In genomic region chr9:36151306-36152210, GRCh38 we compare ENCODE assay signal across 8 cellular contexts.
DNase-seq lines count a peak whose midpoint lies in the region; ATAC-seq and TF ChIP-seq lines count a peak whose summit lies in the region.

No MANE protein-coding gene starts in this region.

- peak; percentile 93 for DNase-seq in GM12865 (ENCODE audit: low read depth)
- DNase-seq in NK-92 treated with Interleukin-12 subunit alpha and Interleukin-12 subunit beta, amount 100 ng/mL, for 24 hours (lab: John Stamatoyannopoulos, UW): peak; percentile 89
- DNase-seq in activated T-cell treated with anti-CD3 and anti-CD28 coated beads for 4 hours: peak; percentile 82
- peak; percentile 88 for DNase-seq in glomerular visceral epithelial cell (ENCODE audit: extremely low spot score)
- DNase-seq in stimulated activated CD4-positive, alpha-beta T cell treated with anti-CD3 and anti-CD28 coated beads, Interleukin-1b, Interleukin-23, amount 100 ng/mL, for 1 hour (ENCODE audit: low read depth in 2 of 2): peak; percentile 63 to 69
- DNase-seq in putamen (ENCODE audit: low spot score): no peak
- no peak for DNase-seq in cortex of kidney (lab: John Stamatoyannopoulos, UW)

- peak overlapping the region; percentile 48 for H3K4me3 ChIP-seq in GM12865 (ENCODE audit: low read depth, low read length)

- no peak for TF ChIP-seq CTCF in GM12865 (IDR thresholded peaks at IDR 0.05; ENCODE audit: insufficient read depth, low read depth, low read length, missing control alignments)

- peak; percentile 85 for ATAC-seq in HG02610 (IDR thresholded peaks at IDR 0.05; ENCODE audit: unreplicated experiment)

Comparison
In these comparisons a context has a peak if more than half of its experiments do, and no peak if none do; other contexts are left out.
1. DNase-seq: peak in GM12865 (single experiment), NK-92 treated with Interleukin-12 subunit alpha and Interleukin-12 subunit beta, amount 100 ng/mL, for 24 hours (single experiment), activated T-cell treated with anti-CD3 and anti-CD28 coated beads for 4 hours (single experiment), glomerular visceral epithelial cell (single experiment) and stimulated activated CD4-positive, alpha-beta T cell treated with anti-CD3 and anti-CD28 coated beads, Interleukin-1b, Interleukin-23, amount 100 ng/mL, for 1 hour (2 of 2); none in putamen (single experiment) and cortex of kidney (single experiment).